Comparison of ENCODE assay signal across 1 cellular context in genomic region chr1:227374846-227375245, GRCh38.
TF ChIP-seq lines count a peak whose summit lies in the region.

No MANE protein-coding gene starts in this region.

TF ChIP-seq in K562, 482 proteins besides CTCF, POLR2A, EP300 and RAD21 (continued from another document):
- no peak for TF ChIP-seq HDAC3 (IDR thresholded peaks at IDR 0.05; ENCODE audit: borderline replicate concordance, partially characterized antibody)
- TF ChIP-seq CC2D1A (IDR thresholded peaks at IDR 0.05), result no peak
- TF ChIP-seq CEBPG (CRISPR knock-in tag; IDR thresholded peaks at IDR 0.05), result no peak
- no peak for TF ChIP-seq CEBPG (tag; conservative IDR thresholded peaks at IDR 0.05 in 1 of 2, IDR thresholded peaks at IDR 0.05 in 1 of 2)
- peak; percentile 94 for TF ChIP-seq ZNF512 (tag; IDR thresholded peaks at IDR 0.05)
- TF ChIP-seq RFX7 (CRISPR knock-in tag; IDR thresholded peaks at IDR 0.05), result no peak
- no peak for TF ChIP-seq CBX2 (IDR thresholded peaks at IDR 0.05; ENCODE audit: insufficient read depth, low read length, poor library complexity, severe bottlenecking)
- TF ChIP-seq MEIS2 (IDR thresholded peaks at IDR 0.05; ENCODE audit: partially characterized antibody), result no peak
- 0 out of 2 replicates have a peak, but pooled peaks have one; percentile 44 for TF ChIP-seq LARP7 (IDR thresholded peaks at IDR 0.05)
- TF ChIP-seq CHAMP1 (IDR thresholded peaks at IDR 0.05), result no peak
- no peak for TF ChIP-seq TARDBP (IDR thresholded peaks at IDR 0.05)
- no peak for TF ChIP-seq PYGO2 (tag; IDR thresholded peaks at IDR 0.05)
- TF ChIP-seq HMGXB4 (CRISPR knock-in tag; IDR thresholded peaks at IDR 0.05), result no peak
- TF ChIP-seq STAT6 (CRISPR knock-in tag; IDR thresholded peaks at IDR 0.05), result no peak
- no peak for TF ChIP-seq NFATC3 (IDR thresholded peaks at IDR 0.05)
- TF ChIP-seq TEAD2 (tag; IDR thresholded peaks at IDR 0.05), result no peak
- no peak for TF ChIP-seq CUX1 (CRISPR knock-in tag; IDR thresholded peaks at IDR 0.05)
- no peak for TF ChIP-seq ILK (tag; IDR thresholded peaks at IDR 0.05; ENCODE audit: borderline replicate concordance, low read depth)
- TF ChIP-seq SMARCA5 (IDR thresholded peaks at IDR 0.05), result 0 out of 2 replicates have a peak, but pooled peaks have one; percentile 16
- 0 out of 2 replicates have a peak, but pooled peaks have one; percentile 21 for TF ChIP-seq NKRF (IDR thresholded peaks at IDR 0.05; ENCODE audit: borderline replicate concordance)
- no peak for TF ChIP-seq ZC3H4 (CRISPR knock-in tag; IDR thresholded peaks at IDR 0.05; ENCODE audit: borderline replicate concordance)
- TF ChIP-seq PREB (CRISPR knock-in tag; IDR thresholded peaks at IDR 0.05), result no peak
- peak; percentile 42; the same call in 1 of the 2 replicates for TF ChIP-seq BCOR (IDR thresholded peaks at IDR 0.05)
- no peak for TF ChIP-seq ZNF140 (CRISPR knock-in tag; IDR thresholded peaks at IDR 0.05)
